ENCODE assay signal across 1 cellular context in the genomic region with DNA sequence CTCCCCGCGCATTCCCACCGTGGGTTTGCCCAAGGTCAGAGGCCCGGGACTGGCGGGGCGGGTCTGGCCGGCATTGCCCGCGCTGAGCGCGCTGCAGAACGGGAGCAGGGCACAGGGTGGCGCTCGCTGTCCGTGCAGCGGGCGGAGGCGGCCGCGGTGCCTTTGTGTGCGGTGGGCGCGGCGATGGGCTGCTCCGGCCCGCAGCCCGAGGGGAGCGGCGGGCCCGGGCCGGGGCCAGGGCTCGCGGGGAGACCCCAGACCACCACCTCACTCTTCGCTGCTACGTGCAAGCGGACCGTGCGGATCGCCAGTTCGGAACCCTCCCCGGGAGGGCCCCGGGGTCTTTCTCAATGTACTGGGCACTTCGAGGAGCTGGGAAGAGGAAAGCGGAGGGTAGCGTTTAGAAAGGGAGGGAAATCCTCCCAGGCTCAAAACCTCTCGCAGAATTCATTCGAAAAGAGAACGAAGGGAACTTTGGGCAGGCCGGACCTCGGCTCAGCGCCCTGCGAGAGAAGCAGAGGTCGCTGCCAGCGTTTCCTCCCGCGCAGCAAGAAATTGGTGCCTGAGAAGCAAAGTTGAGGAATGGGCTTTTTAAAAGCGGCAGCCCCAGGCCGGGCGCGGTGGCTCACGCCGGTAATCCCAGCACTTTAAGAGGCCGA.
A peak's percentile ranks its signal among the peaks of the same experiment; 100 is the strongest.
TF ChIP-seq lines count a peak whose summit lies in the region.

No MANE protein-coding gene starts in this region.

TF ChIP-seq in H1, 55 proteins besides CTCF, POLR2A, EP300 and RAD21 (continued from another document):
- no peak for TF ChIP-seq GABPA (IDR thresholded peaks at IDR 0.05; ENCODE audit: borderline replicate concordance, insufficient read depth, low read length)
- TF ChIP-seq CBX5 (IDR thresholded peaks at IDR 0.05; ENCODE audit: low read depth, low read length) = no peak
- TF ChIP-seq KDM1A (IDR thresholded peaks at IDR 0.05; ENCODE audit: borderline replicate concordance, low read length) = no peak
- peak; percentile 71 for TF ChIP-seq ASH2L (IDR thresholded peaks at IDR 0.05; ENCODE audit: low read length)
- peak; percentile 33; the same call in 1 of the 2 replicates for TF ChIP-seq TAF1 (IDR thresholded peaks at IDR 0.05; ENCODE audit: low read depth, low read length)
- TF ChIP-seq PHF8 (conservative IDR thresholded peaks at IDR 0.05; ENCODE audit: low read depth, low read length) = 0 out of 2 replicates have a peak, but pooled peaks have one; percentile 41
- peak in 1 of 2 experiments; percentile 77; a peak in 1 of 4 replicates for TF ChIP-seq SIN3A (conservative IDR thresholded peaks at IDR 0.05 in 1 of 2, IDR thresholded peaks at IDR 0.05 in 1 of 2; ENCODE audit: low read depth in 1 of 2, low read length in 2 of 2)
- TF ChIP-seq TBP (IDR thresholded peaks at IDR 0.05; ENCODE audit: low read depth, low read length) = peak; percentile 62
- peak; percentile 17 for TF ChIP-seq TAF7 (optimal IDR thresholded peaks at IDR 0.05; ENCODE audit: borderline replicate concordance, low read depth, low read length)
- TF ChIP-seq GTF2F1 (IDR thresholded peaks at IDR 0.05; ENCODE audit: borderline replicate concordance, low read depth, low read length) = no peak
- no peak for TF ChIP-seq RFX5 (IDR thresholded peaks at IDR 0.05; ENCODE audit: borderline replicate concordance, low read depth, low read length)
- TF ChIP-seq, protein P1, sequence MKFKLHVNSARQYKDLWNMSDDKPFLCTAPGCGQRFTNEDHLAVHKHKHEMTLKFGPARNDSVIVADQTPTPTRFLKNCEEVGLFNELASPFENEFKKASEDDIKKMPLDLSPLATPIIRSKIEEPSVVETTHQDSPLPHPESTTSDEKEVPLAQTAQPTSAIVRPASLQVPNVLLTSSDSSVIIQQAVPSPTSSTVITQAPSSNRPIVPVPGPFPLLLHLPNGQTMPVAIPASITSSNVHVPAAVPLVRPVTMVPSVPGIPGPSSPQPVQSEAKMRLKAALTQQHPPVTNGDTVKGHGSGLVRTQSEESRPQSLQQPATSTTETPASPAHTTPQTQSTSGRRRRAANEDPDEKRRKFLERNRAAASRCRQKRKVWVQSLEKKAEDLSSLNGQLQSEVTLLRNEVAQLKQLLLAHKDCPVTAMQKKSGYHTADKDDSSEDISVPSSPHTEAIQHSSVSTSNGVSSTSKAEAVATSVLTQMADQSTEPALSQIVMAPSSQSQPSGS (IDR thresholded peaks at IDR 0.05; ENCODE audit: low read length) = no peak
- peak; percentile 88 for TF ChIP-seq E2F6 (IDR thresholded peaks at IDR 0.05)
- peak; percentile 62 for TF ChIP-seq KDM4A (IDR thresholded peaks at IDR 0.05; ENCODE audit: low read depth, low read length, severe bottlenecking)
- TF ChIP-seq, protein P2, sequence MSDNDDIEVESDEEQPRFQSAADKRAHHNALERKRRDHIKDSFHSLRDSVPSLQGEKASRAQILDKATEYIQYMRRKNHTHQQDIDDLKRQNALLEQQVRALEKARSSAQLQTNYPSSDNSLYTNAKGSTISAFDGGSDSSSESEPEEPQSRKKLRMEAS (IDR thresholded peaks at IDR 0.05) = no peak; the same call in 1 of the 2 replicates
- no peak for TF ChIP-seq TCF12 (IDR thresholded peaks at IDR 0.05; ENCODE audit: low read depth, low read length)
- peak; percentile 54; the same call in 1 of the 2 replicates for TF ChIP-seq RBBP5 (IDR thresholded peaks at IDR 0.05; ENCODE audit: borderline replicate concordance, low read depth, low read length)
- no peak for TF ChIP-seq HDAC6 (IDR thresholded peaks at IDR 0.05; ENCODE audit: low read depth, low read length)
- TF ChIP-seq KDM5A (IDR thresholded peaks at IDR 0.05; ENCODE audit: low read length) = 0 out of 2 replicates have a peak, but pooled peaks have one; percentile 58
- TF ChIP-seq ATF3 (IDR thresholded peaks at IDR 0.05; ENCODE audit: insufficient read depth, low read depth, low read length) = no peak
- TF ChIP-seq MAFK (IDR thresholded peaks at IDR 0.05; ENCODE audit: low read depth, low read length) = no peak
- no peak for TF ChIP-seq TEAD4 (IDR thresholded peaks at IDR 0.05; ENCODE audit: low read depth, low read length)
TF ChIP-seq in H1: peak in this region for 10.
